In the genomic region with DNA sequence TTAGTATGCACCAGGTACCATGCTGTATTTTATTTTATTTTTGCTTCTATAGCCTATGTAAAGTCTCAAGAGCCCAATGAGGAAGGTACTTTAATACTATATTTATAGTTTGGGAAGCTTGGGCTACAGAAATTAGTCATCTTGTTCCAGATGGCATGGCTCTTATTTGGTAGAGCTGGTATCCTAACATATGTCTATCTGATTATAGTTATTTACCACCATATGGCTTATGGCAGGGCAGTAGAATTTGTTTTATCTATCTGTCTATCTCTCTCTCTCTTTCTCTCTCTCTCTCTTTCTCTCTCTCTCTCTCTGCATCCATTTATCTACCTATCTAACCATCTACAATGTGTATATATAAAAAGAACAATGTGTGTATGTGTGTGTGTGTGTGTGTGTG, we compare ENCODE assay signal across 15 cellular contexts.
DNase-seq lines count a peak whose midpoint lies in the region; ATAC-seq lines count a peak whose summit lies in the region.
"Had no signal": no experiment of that assay in that cellular context is flagged by ENCODE, and none has a peak within 500 bp of the region (broad histone marks: within the 10 kb centered on the region; RNA-seq: fewer than 3 reads in every experiment).

No MANE protein-coding gene starts in this region.

- no peaks in the 10 kb centered on the region for H3K27me3 Mint-ChIP-seq in naive thymus-derived CD8-positive, alpha-beta T cell
- H3K27me3 Mint-ChIP-seq: CD4-positive, CD25-positive, alpha-beta regulatory T cell had no signal

- H3K9me3 Mint-ChIP-seq in naive thymus-derived CD8-positive, alpha-beta T cell, result peaks cover 0 to 14% (median 2%) of the 10 kb centered on the region in 9 donors

- no peaks in the 10 kb centered on the region for H3K36me3 Mint-ChIP-seq in naive thymus-derived CD8-positive, alpha-beta T cell
- H3K36me3 Mint-ChIP-seq: CD4-positive, CD25-positive, alpha-beta regulatory T cell had no signal

- ATAC-seq in naive thymus-derived CD8-positive, alpha-beta T cell, result no peak
- ATAC-seq in HG03196 (IDR thresholded peaks at IDR 0.05; ENCODE audit: unreplicated experiment), result no peak

- in situ Hi-C loops in G401 (cut with HindIII; ENCODE audit: low sequenced_read_pairs), result no loop called here

- POLR2A ChIA-PET in naive thymus-derived CD8-positive, alpha-beta T cell (lab: Charles Lee), result no interaction called here

- no peaks in the 10 kb centered on the region for H3K4me1 Mint-ChIP-seq in naive thymus-derived CD8-positive, alpha-beta T cell
- H3K4me1 Mint-ChIP-seq: CD4-positive, CD25-positive, alpha-beta regulatory T cell had no signal

- no peak overlapping the region for H3K27ac Mint-ChIP-seq in naive thymus-derived CD8-positive, alpha-beta T cell
- H3K27ac Mint-ChIP-seq: CD4-positive, CD25-positive, alpha-beta regulatory T cell; HFFc6 had no signal

- no peak overlapping the region for H3K4me3 Mint-ChIP-seq in naive thymus-derived CD8-positive, alpha-beta T cell
- H3K4me3 Mint-ChIP-seq: CD4-positive, CD25-positive, alpha-beta regulatory T cell; HFFc6 had no signal

- peak; percentile 73 for DNase-seq in G401 (ENCODE audit: low spot score)
- peak; percentile 25 to 59 for DNase-seq in NCI-H446 (lab: John Stamatoyannopoulos, UW)
- peak; percentile 89 for DNase-seq in NCI-H82 (lab: John Stamatoyannopoulos, UW)
- peak; percentile 29 for DNase-seq in superior temporal gyrus (ENCODE audit: extremely low spot score)
- DNase-seq in naive thymus-derived CD8-positive, alpha-beta T cell, result no peak
- no peak for DNase-seq in stimulated activated CD4-positive, alpha-beta T cell treated with anti-CD3 and anti-CD28 coated beads, Interleukin-15, amount 100 ng/mL, for 24 hours
- DNase-seq: ACHN; CD4-positive, CD25-positive, alpha-beta regulatory T cell; DMS79 treated with DMSO at 0.1 percent for 48 hours; EL; GDM1; HCEC 1CT; HFFc6; IMR-90 had no signal

Comparison
In these comparisons a context has a peak if more than half of its experiments do, and no peak if none do; other contexts are left out.
1. DNase-seq: peak in G401 (single experiment), NCI-H446 (2 of 2), NCI-H82 (single experiment) and superior temporal gyrus (single experiment); none in naive thymus-derived CD8-positive, alpha-beta T cell (0 of 10) and stimulated activated CD4-positive, alpha-beta T cell treated with anti-CD3 and anti-CD28 coated beads, Interleukin-15, amount 100 ng/mL, for 24 hours (single experiment).